Comparison of ENCODE assay signal across 7 cellular contexts in genomic region chr6:72858204-72858603, GRCh38.
"Had no signal": no experiment of that assay in that cellular context is flagged by ENCODE, and none has a peak within 500 bp of the region (broad histone marks: within the 10 kb centered on the region; RNA-seq: fewer than 3 reads in every experiment).

No MANE protein-coding gene starts in this region.

- DNase-seq: H9, Karpas-422, KBM-7 had no signal

- FAIRE-seq: H1, HTR-8/SVneo had no signal

- H3K27ac ChIP-seq: KMS-11 had no signal

- H3K9ac ChIP-seq: KMS-11 had no signal

- H3K4me2 ChIP-seq: GM23338, KMS-11 had no signal

- ATAC-seq: GM23338 had no signal

- H2AFZ ChIP-seq: GM23338 had no signal

- H3K4me3 ChIP-seq: GM23338 had no signal
